In genomic region chr1:232901255-232901654, GRCh38 we compare ENCODE assay signal across 14 cellular contexts. TPM values are rescaled to one million over a fixed set of nuclear protein-coding genes. Genes with fewer than 3 reads are reported as not detected.
A peak's percentile ranks its signal among the peaks of the same experiment; 100 is the strongest.
DNase-seq lines count a peak whose midpoint lies in the region; ATAC-seq and TF ChIP-seq lines count a peak whose summit lies in the region.
"Had no signal": no experiment of that assay in that cellular context is flagged by ENCODE, and none has a peak within 500 bp of the region (broad histone marks: within the 10 kb centered on the region; RNA-seq: fewer than 3 reads in every experiment).

No MANE protein-coding gene starts in this region.

- no peak overlapping the region for H4K91ac ChIP-seq in trophoblast cell (ENCODE audit: low read depth, low read length)

- DNase-seq in ELF-1 (ENCODE audit: low read depth, low spot score) (peak; percentile 18), GM20000 (ENCODE audit: low spot score) (peak; percentile 28), colonic mucosa (no peak), trophoblast cell (peak; percentile 10 to 70), ecto neural progenitor cell (ENCODE audit: low spot score) (no peak), COR-L47 (lab: John Stamatoyannopoulos, UW) (no peak), PC-3 (no peak)
- DNase-seq: activated naive CD4-positive, alpha-beta T cell treated with anti-CD3 and anti-CD28 coated beads, Interleukin-2, amount 50 U/mL, for 16 hours; hippocampal formation; NCI-H1105; NCI-H2171 treated with DMSO at 0.1 percent for 48 hours had no signal

- H4K20me1 ChIP-seq in PC-3 (ENCODE audit: low read length), result no peaks in the 10 kb centered on the region

- no peak overlapping the region for H2AFZ ChIP-seq in trophoblast cell (ENCODE audit: insufficient read depth, low read length, poor library complexity)
- no peak overlapping the region for H2AFZ ChIP-seq in PC-3 (ENCODE audit: low read length)

- H3K4ac ChIP-seq in trophoblast cell (ENCODE audit: low read depth, low read length), result no peak overlapping the region

- no peaks in the 10 kb centered on the region for H3K79me2 ChIP-seq in trophoblast cell (ENCODE audit: control insufficient read depth, insufficient read depth, low read length, poor library complexity)
- H3K79me2 ChIP-seq in PC-3 (ENCODE audit: low read length), result no peaks in the 10 kb centered on the region

- no peak overlapping the region for H3K14ac ChIP-seq in trophoblast cell (ENCODE audit: low read length)

- H3K27ac ChIP-seq in colonic mucosa (peak overlapping the region; percentile 64), trophoblast cell (ENCODE audit: low read depth, low read length) (no peak overlapping the region), PC-3 (ENCODE audit: low read length) (no peak overlapping the region)
- H3K27ac ChIP-seq: C4-2B, neutrophil had no signal

- intact Hi-C loops in colonic mucosa (cut with DNase I), result loop anchor here (10.0 kb wide), 1 partner anchor 266 kb away; the partner anchor contains the start of gene SIPA1L2
- intact Hi-C loops in PC-3 (cut with micrococcal nuclease), result no loop called here

- H3K9me3 ChIP-seq in colonic mucosa (no peaks in the 10 kb centered on the region), trophoblast cell (ENCODE audit: insufficient read depth, low read depth, low read length) (peaks cover 2% of the 10 kb centered on the region), PC-3 (ENCODE audit: low read length) (no peaks in the 10 kb centered on the region)
- H3K9me3 ChIP-seq: neutrophil had no signal

- H3K79me1 ChIP-seq in trophoblast cell (ENCODE audit: low read length), result no peaks in the 10 kb centered on the region

- peak overlapping the region; percentile 10 for H3K4me2 ChIP-seq in trophoblast cell (ENCODE audit: low read length)
- H3K4me2 ChIP-seq in PC-3 (ENCODE audit: low read length), result no peak overlapping the region

- peaks cover 11% of the 10 kb centered on the region for H3K4me1 ChIP-seq in colonic mucosa
- peaks cover 8 to 23% of the 10 kb centered on the region in 2 experiments for H3K4me1 ChIP-seq in trophoblast cell (ENCODE audit: control insufficient read depth in 1 of 2, insufficient read depth in 2 of 2, low read length in 2 of 2)
- H3K4me1 ChIP-seq in PC-3 (ENCODE audit: insufficient read depth, low read length), result peaks cover 11% of the 10 kb centered on the region

- no peak overlapping the region for H3K18ac ChIP-seq in trophoblast cell (ENCODE audit: low read length)

- H4K8ac ChIP-seq in trophoblast cell (ENCODE audit: low read depth, low read length), result no peak overlapping the region

- no TSS peak for BruUV-seq in PC-3 (replicated peaks; lab: Mats Ljungman, UMichigan)

- no peaks in the 10 kb centered on the region for H3K9me2 ChIP-seq in PC-3 (replicated peaks; ENCODE audit: low read length)

- TF ChIP-seq CTCF in GM20000 (IDR thresholded peaks at IDR 0.05; ENCODE audit: extremely low read depth, missing control alignments) (no peak), colonic mucosa (IDR thresholded peaks at IDR 0.05) (no peak), PC-3 (conservative IDR thresholded peaks at IDR 0.05; ENCODE audit: low read depth, low read length) (no peak)

- H3K4me3 ChIP-seq in colonic mucosa, result no peak overlapping the region
- no peak overlapping the region for H3K4me3 ChIP-seq in trophoblast cell (ENCODE audit: low read depth, low read length)
- H3K4me3 ChIP-seq in PC-3 (ENCODE audit: low read length), result no peak overlapping the region

- H3K9ac ChIP-seq in colonic mucosa (ENCODE audit: low read depth in 2 of 2, low read length in 2 of 2) (peak overlapping the region in 1 of 2 donors; percentile 68), trophoblast cell (ENCODE audit: low read length) (no peak overlapping the region), PC-3 (ENCODE audit: low read length) (no peak overlapping the region)

- no peaks in the 10 kb centered on the region for H3K36me3 ChIP-seq in colonic mucosa
- no peaks in the 10 kb centered on the region for H3K36me3 ChIP-seq in trophoblast cell (ENCODE audit: control insufficient read depth in 1 of 2, insufficient read depth in 2 of 2, low read length in 2 of 2)
- H3K36me3 ChIP-seq in PC-3 (ENCODE audit: low read depth, low read length), result no peaks in the 10 kb centered on the region
- H3K36me3 ChIP-seq: neutrophil had no signal

- no peak overlapping the region for H2BK5ac ChIP-seq in trophoblast cell (ENCODE audit: low read depth, low read length, poor library complexity)

- ATAC-seq in PC-3, result no peak
- ATAC-seq: SK-N-SH treated with all-trans-retinoic acid at 6 μM for 48 hours had no signal

- no peak overlapping the region for H4K12ac ChIP-seq in trophoblast cell (ENCODE audit: low read depth, low read length)

- no peaks in the 10 kb centered on the region for H3K27me3 ChIP-seq in colonic mucosa
- H3K27me3 ChIP-seq in trophoblast cell (ENCODE audit: insufficient read depth, low read length), result no peaks in the 10 kb centered on the region
- H3K27me3 ChIP-seq in PC-3 (ENCODE audit: low read length), result no peaks in the 10 kb centered on the region
- H3K27me3 ChIP-seq: neutrophil had no signal

- CTCF ChIA-PET in PC-3 (lab: Charles Lee), result no interaction called here

- no peak overlapping the region for H2BK12ac ChIP-seq in trophoblast cell (ENCODE audit: low read length)

- H2BK120ac ChIP-seq in trophoblast cell (ENCODE audit: insufficient read depth, low read length, poor library complexity), result no peak overlapping the region

- H3F3A ChIP-seq in PC-3 (ENCODE audit: low read length, unreplicated experiment), result no peaks in the 10 kb centered on the region

- no peak overlapping the region for H3K23ac ChIP-seq in trophoblast cell (ENCODE audit: low read length)

- no peak overlapping the region for H2AK5ac ChIP-seq in trophoblast cell (ENCODE audit: low read length)

- no CpG with 5 or more reads among the region's 4 CpGs for WGBS in trophoblast cell (ENCODE audit: extremely low coverage, insufficient coverage, insufficient read length)

- POLR2A ChIA-PET in PC-3 (lab: Charles Lee; ENCODE audit: unreplicated experiment), result no interaction called here

RNA-seq across cellular contexts. Expression of gene NTPCR, which starts 49.2 kb away (rescaled TPM):
- total RNA-seq in colonic mucosa (10 to 100 TPM; 57.0 to 64.8 TPM), PC-3 (2014; rRNA removed) (17.5 and 43.1 TPM in 2 replicates)
- polyA plus RNA-seq in trophoblast cell (2013), result 28.8 and 32.4 TPM in 2 replicates

Comparison
In these comparisons a context has a peak if more than half of its experiments do, and no peak if none do; other contexts are left out.
1. DNase-seq: peak in ELF-1 (single experiment), GM20000 (single experiment) and trophoblast cell (2 of 2); none in colonic mucosa (single experiment), ecto neural progenitor cell (single experiment), COR-L47 (single experiment) and PC-3 (single experiment).